ENCODE assay signal across 13 cellular contexts in the genomic region with DNA sequence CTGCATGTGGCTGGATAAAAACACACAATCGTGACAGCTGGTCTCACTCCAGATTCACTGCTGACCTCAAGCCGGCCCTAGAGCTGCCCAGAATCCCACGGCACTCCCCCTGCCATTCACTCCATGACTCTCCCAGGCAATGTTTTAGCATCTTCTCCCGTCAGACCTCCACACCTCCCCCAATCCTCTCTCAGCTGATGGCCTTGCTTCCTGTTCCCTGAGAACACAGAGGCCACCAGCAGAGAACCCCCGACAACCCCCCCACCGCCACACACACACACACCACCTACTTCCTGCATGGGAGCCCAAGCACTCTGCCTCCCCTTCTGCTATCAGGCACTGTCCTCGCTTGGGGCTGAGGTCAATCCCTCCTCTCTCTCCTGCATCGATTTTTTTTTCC. TPM values are rescaled to one million over a fixed set of nuclear protein-coding genes. Genes with fewer than 3 reads are reported as not detected.
DNase-seq lines count a peak whose midpoint lies in the region; ATAC-seq, FAIRE-seq and TF ChIP-seq lines count a peak whose summit lies in the region.
"Had no signal": no experiment of that assay in that cellular context is flagged by ENCODE, and none has a peak within 500 bp of the region (broad histone marks: within the 10 kb centered on the region; RNA-seq: fewer than 3 reads in every experiment).

No MANE protein-coding gene starts in this region.

- intact Hi-C loops in left lung (cut with DNase I): no loop called here

- ATAC-seq in HG03432 (IDR thresholded peaks at IDR 0.05; ENCODE audit: unreplicated experiment): no peak
- no peak for ATAC-seq in left lung
- ATAC-seq: esophagus mucosa; stimulated activated effector memory CD8-positive, alpha-beta T cell treated with anti-CD3 and anti-CD28 coated beads, Interleukin-12 subunit alpha, Interleukin-12 subunit beta, amount 100 ng/mL, for 72 hours had no signal

- TF ChIP-seq POLR2A in GM12892 (IDR thresholded peaks at IDR 0.05; ENCODE audit: low read depth, low read length): no peak

- H3K9me2 ChIP-seq in Loucy (replicated peaks; ENCODE audit: low read depth, low read length): no peaks in the 10 kb centered on the region

- H2AFZ ChIP-seq in Loucy (ENCODE audit: low read length): peak overlapping the region; percentile 36; the same call in 1 of the 2 replicates

- peak overlapping the region; percentile 63 for H3K4me2 ChIP-seq in Loucy (ENCODE audit: low read depth, low read length, poor library complexity, severe bottlenecking)

- DNase-seq in GM12892 (ENCODE audit: insufficient read length): no peak
- no peak for DNase-seq in coronary artery (ENCODE audit: low spot score)
- DNase-seq in myocyte (ENCODE audit: low read depth): peak; percentile 83
- no peak for DNase-seq in stimulated activated CD4-positive, alpha-beta T cell treated with anti-CD3 and anti-CD28 coated beads, Interleukin-12 subunit alpha, Interleukin-12 subunit beta, amount 100 ng/mL, for 4 hours
- DNase-seq in NCI-H1048 (lab: John Stamatoyannopoulos, UW): no peak
- DNase-seq in left lung: no peak
- DNase-seq: activated CD4-positive, alpha-beta T cell treated with anti-CD3 and anti-CD28 coated beads for 1 hour; NCI-H1694 treated with DMSO at 0.1 percent for 48 hours had no signal

- no peaks in the 10 kb centered on the region for H3K79me2 ChIP-seq in Loucy (ENCODE audit: insufficient read depth, low read length)

- H3K27me3 ChIP-seq in Loucy (ENCODE audit: insufficient read depth, low read length, poor library complexity, severe bottlenecking) (no peaks in the 10 kb centered on the region), left lung (peaks cover 0 to 5% of the 10 kb centered on the region in 2 donors)

- H3K9ac ChIP-seq in Loucy (ENCODE audit: low read depth, low read length, poor library complexity, severe bottlenecking): peak overlapping the region; percentile 50

- no peaks in the 10 kb centered on the region for H3F3A ChIP-seq in Loucy (ENCODE audit: low read depth)

- H4K20me1 ChIP-seq in Loucy (ENCODE audit: insufficient read depth, low read length, poor library complexity, severe bottlenecking): no peaks in the 10 kb centered on the region

- H3K27ac ChIP-seq in coronary artery: peak overlapping the region in 1 of 2 donors; percentile 65
- H3K27ac ChIP-seq in left lung: no peak overlapping the region

- no peaks in the 10 kb centered on the region for H3K9me3 ChIP-seq in Loucy (ENCODE audit: insufficient read depth, low read depth, low read length)
- H3K9me3 ChIP-seq in left lung: no peaks in the 10 kb centered on the region

- TF ChIP-seq CTCF in Loucy (conservative IDR thresholded peaks at IDR 0.05; ENCODE audit: low read length) (no peak), coronary artery (IDR thresholded peaks at IDR 0.05) (no peak), left lung (IDR thresholded peaks at IDR 0.05) (no peak)

- H3K4me1 ChIP-seq in Loucy (ENCODE audit: insufficient read depth, low read length, poor library complexity, severe bottlenecking) (peaks cover 31% of the 10 kb centered on the region), left lung (peaks cover 44 to 66% of the 10 kb centered on the region in 2 donors)

- H3K36me3 ChIP-seq in Loucy (ENCODE audit: insufficient read depth, low read length): 0 out of 2 replicates have a peak, but pooled peaks cover 5% of the 10 kb centered on the region
- H3K36me3 ChIP-seq in left lung: peaks cover 0 to 70% of the 10 kb centered on the region in 2 donors

- FAIRE-seq in GM12892 (lab: Jason Lieb, UNC): peak; percentile 44
- FAIRE-seq: RCC 7860 had no signal

- H3K4me3 ChIP-seq in Loucy (ENCODE audit: low read length, poor library complexity, severe bottlenecking): peak overlapping the region; percentile 57
- H3K4me3 ChIP-seq in coronary artery: peak overlapping the region; percentile 17
- H3K4me3 ChIP-seq in left lung: no peak overlapping the region

RNA-seq across cellular contexts. Expression of a gene that starts 9.3 kb away (rescaled TPM):
- polyA plus RNA-seq in GM12892 (2012; ENCODE audit: missing spikeins): 5.8 TPM
- 75.6 and 86.1 TPM in 2 replicates for total RNA-seq in myocyte
- 209 TPM for polyA plus RNA-seq in myocyte (2012)
- total RNA-seq in left lung: 100 to 1,000 TPM; 156 to 203 TPM

RNA-seq across cellular contexts. Expression of a gene that starts 20.2 kb away (rescaled TPM):
- polyA plus RNA-seq in GM12892 (2012; ENCODE audit: missing spikeins): 117 TPM
- total RNA-seq in myocyte (81.9 and 90.8 TPM in 2 replicates), left lung (10 to 100 TPM; 57.3 to 86.3 TPM)
- polyA plus RNA-seq in myocyte (2012): 83.4 TPM

RNA-seq across cellular contexts. Expression of a gene that starts 22.7 kb away (rescaled TPM):
- not detected for polyA plus RNA-seq in GM12892 (2012; ENCODE audit: missing spikeins)
- total RNA-seq in myocyte (not detected in 2 replicates), left lung (not detected)
- polyA plus RNA-seq in myocyte (2012): not detected
- total RNA-seq: esophagus mucosa had no signal

Comparison
In these comparisons a context has a peak if more than half of its experiments do, and no peak if none do; other contexts are left out.
1. H3K4me3 ChIP-seq: peak in Loucy (single experiment) and coronary artery (single experiment); none in left lung (0 of 2).